Comparison of ENCODE assay signal across 7 cellular contexts in genomic region chr5:80083115-80083890, GRCh38. TPM values are rescaled to one million over a fixed set of nuclear protein-coding genes. Genes with fewer than 3 reads are reported as not detected.
A peak's percentile ranks its signal among the peaks of the same experiment; 100 is the strongest.
DNase-seq lines count a peak whose midpoint lies in the region; ATAC-seq, FAIRE-seq and TF ChIP-seq lines count a peak whose summit lies in the region.

No MANE protein-coding gene starts in this region.

- TF ChIP-seq CTCF in fibroblast of pulmonary artery (IDR thresholded peaks at IDR 0.05; ENCODE audit: low read length, missing control alignments): peak; percentile 68
- peak; percentile 83 for TF ChIP-seq CTCF in neural crest cell (conservative IDR thresholded peaks at IDR 0.05)

- peaks cover 15% of the 10 kb centered on the region for H3K4me1 Mint-ChIP-seq in activated T-cell treated with anti-CD3 and anti-CD28 coated beads, Interleukin-2, amount 50 U/mL, for 72 hours (ENCODE audit: low read depth)
- H3K4me1 Mint-ChIP-seq in neural crest cell: peaks cover 18% of the 10 kb centered on the region

- peak overlapping the region; percentile 85 for H3K27ac Mint-ChIP-seq in activated T-cell treated with anti-CD3 and anti-CD28 coated beads, Interleukin-2, amount 50 U/mL, for 72 hours
- H3K27ac Mint-ChIP-seq in neural crest cell (ENCODE audit: unreplicated experiment): no peak overlapping the region

- peak; percentile 78 to 80 for ATAC-seq in activated T-cell treated with anti-CD3 and anti-CD28 coated beads, Interleukin-2, amount 50 U/mL, for 72 hours (replicated peaks in 1 of 2)
- ATAC-seq in GM18858 (IDR thresholded peaks at IDR 0.05; ENCODE audit: unreplicated experiment): no peak

- no peaks in the 10 kb centered on the region for H3K36me3 Mint-ChIP-seq in activated T-cell treated with anti-CD3 and anti-CD28 coated beads, Interleukin-2, amount 50 U/mL, for 72 hours (ENCODE audit: insufficient read depth in 2 of 2)
- no peaks in the 10 kb centered on the region for H3K36me3 Mint-ChIP-seq in neural crest cell (ENCODE audit: low read depth)

- no peaks in the 10 kb centered on the region for H3K9me3 Mint-ChIP-seq in activated T-cell treated with anti-CD3 and anti-CD28 coated beads, Interleukin-2, amount 50 U/mL, for 72 hours
- no peaks in the 10 kb centered on the region for H3K9me3 Mint-ChIP-seq in neural crest cell

- peak overlapping the region; percentile 69 to 79 for H3K4me3 Mint-ChIP-seq in activated T-cell treated with anti-CD3 and anti-CD28 coated beads, Interleukin-2, amount 50 U/mL, for 72 hours
- H3K4me3 Mint-ChIP-seq in neural crest cell: no peak overlapping the region

- no peaks in the 10 kb centered on the region for H3K27me3 Mint-ChIP-seq in activated T-cell treated with anti-CD3 and anti-CD28 coated beads, Interleukin-2, amount 50 U/mL, for 72 hours (ENCODE audit: low read depth)
- no peaks in the 10 kb centered on the region for H3K27me3 Mint-ChIP-seq in neural crest cell (ENCODE audit: low read depth)

- DNase-seq in HPDE6-E6E7 (ENCODE audit: extremely low spot score) (peak; percentile 33), NCI-H82 (lab: John Stamatoyannopoulos, UW) (peak; percentile 82), fibroblast of pulmonary artery (ENCODE audit: low read depth) (peak; percentile 80), neural crest cell (ENCODE audit: low read depth, low spot score) (no peak)
- DNase-seq in activated T-cell treated with anti-CD3 and anti-CD28 coated beads, Interleukin-2, amount 50 U/mL, for 72 hours: peak; percentile 19 to 39

- peak overlapping the region; percentile 36 for H3K4me3 ChIP-seq in fibroblast of pulmonary artery (replicated peaks; ENCODE audit: low read depth, low read length)

- FAIRE-seq in G401.6 (lab: Jason Lieb, UNC): peak; percentile 92

RNA-seq across cellular contexts. Expression of gene THBS4, which starts 48.2 kb away (rescaled TPM):
- 1 to 10 TPM; 4.7 to 6.7 TPM for total RNA-seq in activated T-cell treated with anti-CD3 and anti-CD28 coated beads, Interleukin-2, amount 50 U/mL, for 72 hours
- total RNA-seq in neural crest cell: 6.9 and 10.0 TPM in 2 replicates
